Comparison of ENCODE assay signal across 9 cellular contexts in the genomic region with DNA sequence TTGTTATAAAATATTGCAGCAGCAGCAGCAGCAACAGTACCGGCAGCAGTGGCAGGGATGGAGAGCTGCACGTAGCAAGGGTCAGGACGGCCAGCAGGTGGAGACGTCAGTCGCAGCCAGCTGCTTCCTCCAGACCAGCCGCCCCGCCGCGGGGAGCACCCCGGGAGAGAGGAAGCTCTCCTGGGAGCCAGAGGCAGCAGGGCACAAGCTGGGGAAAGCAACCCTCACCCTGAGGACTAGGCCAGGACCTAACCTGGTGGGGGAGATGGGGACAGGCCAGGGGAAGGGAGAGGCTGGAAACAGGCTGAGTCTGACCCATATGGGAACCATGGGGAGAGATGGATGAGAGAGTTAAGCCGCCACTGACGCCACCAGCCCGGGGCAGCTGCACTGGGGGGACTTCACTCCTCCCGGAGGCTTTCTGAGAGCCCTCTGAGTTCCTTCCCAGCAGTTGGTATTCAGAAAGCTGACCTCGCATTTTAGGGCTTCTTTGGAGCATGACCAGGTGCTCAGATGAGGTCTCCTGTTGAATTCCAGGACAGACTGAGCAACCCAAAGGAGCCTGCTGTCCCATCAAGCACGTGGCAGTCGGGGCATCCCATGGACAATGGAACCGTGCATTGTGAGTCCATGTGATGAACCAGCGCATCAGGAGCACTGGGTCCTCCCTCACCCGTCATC. TPM values are rescaled to one million over a fixed set of nuclear protein-coding genes. Genes with fewer than 3 reads are reported as not detected.
A peak's percentile ranks its signal among the peaks of the same experiment; 100 is the strongest.
DNase-seq lines count a peak whose midpoint lies in the region; ATAC-seq and TF ChIP-seq lines count a peak whose summit lies in the region.
"Had no signal": no experiment of that assay in that cellular context is flagged by ENCODE, and none has a peak within 500 bp of the region (broad histone marks: within the 10 kb centered on the region; RNA-seq: fewer than 3 reads in every experiment).

No MANE protein-coding gene starts in this region.

- WGBS in lower leg skin, 2 donors: 25 to 29% methylated on average over 20 of the region's 20 CpGs

- CTCF ChIA-PET in activated CD4-positive, alpha-beta T cell treated with anti-CD3 and anti-CD28 coated beads, Interleukin-2, amount 10 ng/mL, durations not matched to agents 7 days and 5 days (lab: Charles Lee): interaction anchor here (0.5 to 2.5 kb wide), 20 partner anchors 10 to 259 kb away, joined by 3 to 24 read pairs (median 3); a partner anchor contains a TSS

- DNase-seq in DMS79 treated with DMSO at 0.1 percent for 48 hours (lab: John Stamatoyannopoulos, UW) (peak; percentile 78), NCI-H524 (lab: John Stamatoyannopoulos, UW) (peak; percentile 79 to 88), colonic mucosa (peak; percentile 72), lower leg skin (ENCODE audit: low spot score in 2 of 2) (peak; percentile 54 to 92), mesenteric fat pad (ENCODE audit: low spot score) (no peak)
- DNase-seq in activated CD4-positive, alpha-beta T cell treated with anti-CD3 and anti-CD28 coated beads, Interleukin-2, amount 10 ng/mL, durations not matched to agents 7 days and 5 days: peak; percentile 68
- DNase-seq in stimulated activated CD4-positive, alpha-beta T cell treated with anti-CD3 and anti-CD28 coated beads, TNF-alpha, amount 100 ng/mL, for 4 hours (ENCODE audit: low read depth in 3 of 3): peak; percentile 35 to 43 (median 36)

- no peak overlapping the region for H3K27ac ChIP-seq in colonic mucosa
- H3K27ac ChIP-seq: epithelial cell of prostate had no signal

- intact Hi-C loops in colonic mucosa (cut with DNase I): loop anchor here (5.0 kb wide), 1 partner anchor 69 kb away; no protein-coding TSS in a partner anchor
- intact Hi-C loops in lower leg skin (cut with DNase I; ENCODE audit: low total_unique reads): loop anchor here (10.0 kb wide), 2 partner anchors 71 to 151 kb away; a partner anchor contains a TSS

- peaks cover 32% of the 10 kb centered on the region for H3K27me3 Mint-ChIP-seq in activated CD4-positive, alpha-beta T cell treated with anti-CD3 and anti-CD28 coated beads, Interleukin-2, amount 10 ng/mL, durations not matched to agents 7 days and 5 days

- H3K9ac ChIP-seq in colonic mucosa (ENCODE audit: low read depth in 2 of 2, low read length in 2 of 2): no peak overlapping the region

- H3K27ac Mint-ChIP-seq in activated CD4-positive, alpha-beta T cell treated with anti-CD3 and anti-CD28 coated beads, Interleukin-2, amount 10 ng/mL, durations not matched to agents 7 days and 5 days: no peak overlapping the region

- H3K9me3 Mint-ChIP-seq in activated CD4-positive, alpha-beta T cell treated with anti-CD3 and anti-CD28 coated beads, Interleukin-2, amount 10 ng/mL, durations not matched to agents 7 days and 5 days: no peaks in the 10 kb centered on the region

- no peaks in the 10 kb centered on the region for H3K36me3 ChIP-seq in colonic mucosa

- ATAC-seq in HG02763 (IDR thresholded peaks at IDR 0.05; ENCODE audit: unreplicated experiment): peak; percentile 67

- H3K4me3 Mint-ChIP-seq in activated CD4-positive, alpha-beta T cell treated with anti-CD3 and anti-CD28 coated beads, Interleukin-2, amount 10 ng/mL, durations not matched to agents 7 days and 5 days: no peak overlapping the region

- H3K4me3 ChIP-seq in colonic mucosa (no peak overlapping the region), lower leg skin (ENCODE audit: low read depth, poor library complexity, severe bottlenecking) (no peak overlapping the region)

- no peaks in the 10 kb centered on the region for H3K9me3 ChIP-seq in colonic mucosa

- H3K36me3 Mint-ChIP-seq in activated CD4-positive, alpha-beta T cell treated with anti-CD3 and anti-CD28 coated beads, Interleukin-2, amount 10 ng/mL, durations not matched to agents 7 days and 5 days (ENCODE audit: low read depth): no peaks in the 10 kb centered on the region

- TF ChIP-seq CTCF in colonic mucosa (IDR thresholded peaks at IDR 0.05): peak; percentile 73
- peak in 1 of 3 donors; percentile 26 for TF ChIP-seq CTCF in lower leg skin (IDR thresholded peaks at IDR 0.05)

- H3K27me3 ChIP-seq in colonic mucosa: no peaks in the 10 kb centered on the region

- peaks cover 3% of the 10 kb centered on the region for H3K4me1 ChIP-seq in colonic mucosa

- H3K4me1 Mint-ChIP-seq in activated CD4-positive, alpha-beta T cell treated with anti-CD3 and anti-CD28 coated beads, Interleukin-2, amount 10 ng/mL, durations not matched to agents 7 days and 5 days: peaks cover 3% of the 10 kb centered on the region

- no peak for TF ChIP-seq POLR2A in lower leg skin (IDR thresholded peaks at IDR 0.05)

- POLR2A ChIA-PET in activated CD4-positive, alpha-beta T cell treated with anti-CD3 and anti-CD28 coated beads, Interleukin-2, amount 10 ng/mL, durations not matched to agents 7 days and 5 days (lab: Charles Lee): interaction anchor here (0.6 kb wide), 1 partner anchor 172 kb away, joined by 4 read pairs; no protein-coding TSS in a partner anchor

RNA-seq across cellular contexts. Expression of a gene that starts 56.3 kb away (rescaled TPM):
- not detected for total RNA-seq in activated CD4-positive, alpha-beta T cell treated with anti-CD3 and anti-CD28 coated beads, Interleukin-2, amount 10 ng/mL, durations not matched to agents 7 days and 5 days
- under 1 TPM; 0.42 to 0.52 TPM for total RNA-seq in colonic mucosa
- total RNA-seq in lower leg skin: 1 to 10 TPM in 2 of 4 donors, under 1 TPM in 2; 0.34 to 1.3 (median 0.92) TPM
- 0.67 TPM for total RNA-seq in mesenteric fat pad
